In genomic region chr17:14886200-14886739, GRCh38 we compare ENCODE assay signal across 15 cellular contexts.
A peak's percentile ranks its signal among the peaks of the same experiment; 100 is the strongest.
DNase-seq lines count a peak whose midpoint lies in the region; ATAC-seq and TF ChIP-seq lines count a peak whose summit lies in the region.
"Had no signal": no experiment of that assay in that cellular context is flagged by ENCODE, and none has a peak within 500 bp of the region (broad histone marks: within the 10 kb centered on the region; RNA-seq: fewer than 3 reads in every experiment).

No MANE protein-coding gene starts in this region.

- no peaks in the 10 kb centered on the region for H3K36me3 ChIP-seq in cardiac muscle cell
- H3K36me3 ChIP-seq in PC-3 (ENCODE audit: low read depth, low read length), result no peaks in the 10 kb centered on the region
- no peaks in the 10 kb centered on the region for H3K36me3 ChIP-seq in fibroblast of lung (ENCODE audit: control insufficient read depth, insufficient read depth, low read length)
- no peaks in the 10 kb centered on the region for H3K36me3 ChIP-seq in stomach

- WGBS in stomach, 5 donors, result 86 to 100% (median 95%) methylated on average over 2 of the region's 2 CpGs

- ATAC-seq in Right ventricle myocardium inferior (no peak), PC-3 (no peak), T-cell (replicated peaks in 1 of 4) (no peak)
- ATAC-seq: mucosa of descending colon had no signal

- POLR2A ChIA-PET in PC-3 (lab: Charles Lee; ENCODE audit: unreplicated experiment) (no interaction called here), T-cell (lab: Charles Lee) (no interaction called here)

- no peak overlapping the region for H2AFZ ChIP-seq in PC-3 (ENCODE audit: low read length)
- H2AFZ ChIP-seq in fibroblast of lung (ENCODE audit: low read length), result no peak overlapping the region

- H4K20me1 ChIP-seq in PC-3 (ENCODE audit: low read length) (no peaks in the 10 kb centered on the region), fibroblast of lung (ENCODE audit: control insufficient read depth, extremely low read depth, insufficient read depth, low read length) (no peaks in the 10 kb centered on the region)
- H4K20me1 ChIP-seq: BLaER1 treated with 17β-estradiol and CSF1 and Interleukin-3, amounts not matched to agents 10 nM and 100 nM had no signal

- CTCF ChIA-PET in PC-3 (lab: Charles Lee), result no interaction called here
- CTCF ChIA-PET in T-cell (lab: Charles Lee), result no interaction called here

- H3K27me3 Mint-ChIP-seq in T-cell, result peaks cover 12 to 32% of the 10 kb centered on the region in 2 donors

- H3K9me2 ChIP-seq in PC-3 (replicated peaks; ENCODE audit: low read length), result no peaks in the 10 kb centered on the region

- no peak overlapping the region for H3K4me3 ChIP-seq in cardiac muscle cell
- no peak overlapping the region for H3K4me3 ChIP-seq in PC-3 (ENCODE audit: low read length)
- no peak overlapping the region for H3K4me3 ChIP-seq in fibroblast of lung (replicated peaks in 1 of 4; ENCODE audit: control extremely low read depth in 1 of 4, insufficient read depth in 1 of 4, low read depth in 3 of 4, low read length in 4 of 4)
- no peak overlapping the region for H3K4me3 ChIP-seq in stomach
- H3K4me3 ChIP-seq: mucosa of descending colon had no signal

- BruUV-seq in PC-3 (replicated peaks; lab: Mats Ljungman, UMichigan), result no TSS peak

- peaks cover 16 to 45% (median 26%) of the 10 kb centered on the region in 3 donors for H3K9me3 Mint-ChIP-seq in T-cell

- H3F3A ChIP-seq in PC-3 (ENCODE audit: low read length, unreplicated experiment), result no peaks in the 10 kb centered on the region

- TF ChIP-seq EP300 in stomach (IDR thresholded peaks at IDR 0.05), result no peak

- H3K36me3 Mint-ChIP-seq in T-cell, result no peaks in the 10 kb centered on the region
- H3K36me3 Mint-ChIP-seq: activated naive CD8-positive, alpha-beta T cell had no signal

- no peak overlapping the region for H3K27ac Mint-ChIP-seq in T-cell
- H3K27ac Mint-ChIP-seq: activated B cell treated with CpG ODN at 0.5 μM for 24 hours; activated naive CD8-positive, alpha-beta T cell had no signal

- H3K4me1 Mint-ChIP-seq in T-cell, result no peaks in the 10 kb centered on the region
- H3K4me1 Mint-ChIP-seq: activated B cell treated with CpG ODN at 0.5 μM for 24 hours had no signal

- H3K4me2 ChIP-seq in PC-3 (ENCODE audit: low read length), result no peak overlapping the region
- H3K4me2 ChIP-seq in fibroblast of lung (ENCODE audit: extremely low read depth, insufficient read depth, low read length), result no peak overlapping the region
- H3K4me2 ChIP-seq: BLaER1 treated with 17β-estradiol and CSF1 and Interleukin-3, amounts not matched to agents 10 nM and 100 nM had no signal

- H3K4me1 ChIP-seq in cardiac muscle cell (ENCODE audit: low read depth), result no peaks in the 10 kb centered on the region
- H3K4me1 ChIP-seq in PC-3 (ENCODE audit: insufficient read depth, low read length), result no peaks in the 10 kb centered on the region
- no peaks in the 10 kb centered on the region for H3K4me1 ChIP-seq in fibroblast of lung (ENCODE audit: control insufficient read depth, extremely low read depth, insufficient read depth, low read length)
- no peaks in the 10 kb centered on the region for H3K4me1 ChIP-seq in stomach
- H3K4me1 ChIP-seq: BLaER1 treated with 17β-estradiol and CSF1 and Interleukin-3, amounts not matched to agents 10 nM and 100 nM had no signal

- no peaks in the 10 kb centered on the region for H3K9me3 ChIP-seq in cardiac muscle cell (ENCODE audit: low read depth)
- 0 out of 2 replicates have a peak, but pooled peaks cover 11% of the 10 kb centered on the region for H3K9me3 ChIP-seq in PC-3 (ENCODE audit: low read length)
- H3K9me3 ChIP-seq in fibroblast of lung (ENCODE audit: control insufficient read depth, insufficient read depth, low read depth, low read length), result no peaks in the 10 kb centered on the region
- H3K9me3 ChIP-seq in stomach, result peaks cover 11 to 52% (median 32%) of the 10 kb centered on the region in 4 donors

- no peak overlapping the region for H3K9ac ChIP-seq in PC-3 (ENCODE audit: low read length)
- no peak overlapping the region for H3K9ac ChIP-seq in fibroblast of lung (ENCODE audit: insufficient read depth, low read length)
- H3K9ac ChIP-seq: BLaER1 treated with 17β-estradiol and CSF1 and Interleukin-3, amounts not matched to agents 10 nM and 100 nM had no signal

- no peaks in the 10 kb centered on the region for H3K79me2 ChIP-seq in PC-3 (ENCODE audit: low read length)
- H3K79me2 ChIP-seq in fibroblast of lung (ENCODE audit: control insufficient read depth, insufficient read depth, low read length), result no peaks in the 10 kb centered on the region

- H3K27me3 ChIP-seq in cardiac muscle cell (no peaks in the 10 kb centered on the region), PC-3 (ENCODE audit: low read length) (no peaks in the 10 kb centered on the region; the same call in 1 of the 2 replicates), fibroblast of lung (ENCODE audit: control insufficient read depth, insufficient read depth, low read length) (no peaks in the 10 kb centered on the region), stomach (no peaks in the 10 kb centered on the region)
- H3K27me3 ChIP-seq: BLaER1 treated with 17β-estradiol and CSF1 and Interleukin-3, amounts not matched to agents 10 nM and 100 nM had no signal

- TF ChIP-seq POLR2A in stomach (IDR thresholded peaks at IDR 0.05), result no peak

- H3K27ac ChIP-seq in cardiac muscle cell, result no peak overlapping the region
- H3K27ac ChIP-seq in PC-3 (ENCODE audit: low read length), result no peak overlapping the region
- H3K27ac ChIP-seq in fibroblast of lung (ENCODE audit: insufficient read depth, low read length), result no peak overlapping the region
- no peak overlapping the region for H3K27ac ChIP-seq in stomach
- H3K27ac ChIP-seq: BLaER1 treated with 17β-estradiol and CSF1 and Interleukin-3, amounts not matched to agents 10 nM and 100 nM had no signal

- DNase-seq in cardiac muscle cell (ENCODE audit: low read depth in 1 of 2, low spot score in 1 of 2) (peak in 1 of 2 donors; percentile 1), Right ventricle myocardium inferior (ENCODE audit: missing footprints) (no peak), PC-3 (peak; percentile 53), fibroblast of lung (ENCODE audit: low read depth in 2 of 2) (peak in 1 of 2 donors; percentile 14), occipital lobe (lab: John Stamatoyannopoulos, UW) (no peak), T-cell (no peak), Ammon's horn (ENCODE audit: low spot score) (no peak), stomach (no peak)
- DNase-seq: activated B cell treated with CpG ODN at 0.5 μM for 24 hours; mucosa of descending colon; NCI-H446 treated with DMSO at 0.1 percent for 48 hours; small intestine; stimulated activated naive CD4-positive, alpha-beta T cell treated with Interleukin-2 at 50 U/mL for 16 hours had no signal

- H3K4me3 Mint-ChIP-seq in T-cell, result no peak overlapping the region
- H3K4me3 Mint-ChIP-seq: activated B cell treated with CpG ODN at 0.5 μM for 24 hours; activated naive CD8-positive, alpha-beta T cell had no signal

- TF ChIP-seq CTCF in cardiac muscle cell (IDR thresholded peaks at IDR 0.05; ENCODE audit: low read depth, low read length) (peak; percentile 18), PC-3 (conservative IDR thresholded peaks at IDR 0.05; ENCODE audit: low read depth, low read length) (peak; percentile 68), fibroblast of lung (conservative IDR thresholded peaks at IDR 0.05 in 1 of 2, IDR thresholded peaks at IDR 0.05 in 1 of 2; ENCODE audit: low read depth in 1 of 2, low read length in 2 of 2) (peak; percentile 24 to 32), stomach (IDR thresholded peaks at IDR 0.05) (no peak)

- intact Hi-C loops in Right ventricle myocardium inferior (cut with DNase I), result no loop called here
- intact Hi-C loops in PC-3 (cut with micrococcal nuclease), result no loop called here
- intact Hi-C loops in stomach (cut with DNase I; ENCODE audit: low total_unique reads), result no loop called here

Comparison
In these comparisons a context has a peak if more than half of its experiments do, and no peak if none do; other contexts are left out.
1. CTCF ChIP-seq: peak in cardiac muscle cell (single experiment), PC-3 (single experiment) and fibroblast of lung (2 of 2); none in stomach (0 of 7).